In the genomic region with DNA sequence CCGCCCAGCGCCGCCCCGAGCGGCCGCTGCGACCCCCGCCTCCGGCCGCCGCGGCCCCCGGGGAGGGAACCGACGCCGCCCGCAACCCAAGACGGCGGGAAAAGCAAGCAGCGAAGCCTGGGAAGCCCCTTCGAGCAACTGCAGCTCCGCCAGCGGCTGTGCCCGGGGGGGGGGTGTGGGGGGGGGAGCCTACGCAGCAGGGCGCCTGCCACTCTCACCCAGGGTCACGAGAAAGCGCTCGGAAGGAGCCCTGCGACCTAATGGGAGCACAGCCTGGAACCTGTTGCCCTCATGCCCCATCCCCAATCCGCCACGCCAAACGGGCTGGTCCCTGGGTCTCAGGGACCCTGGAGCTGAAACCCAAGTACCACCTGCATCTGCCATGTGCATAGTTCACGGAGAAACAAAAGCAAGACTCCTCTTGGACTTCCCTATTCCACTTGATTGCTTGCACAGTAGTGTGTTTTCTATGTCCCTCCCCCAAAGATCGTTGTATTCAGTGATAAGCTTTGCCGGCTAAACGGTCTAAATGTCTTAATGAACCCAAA, we compare ENCODE assay signal across 1 cellular context.
TF ChIP-seq lines count a peak whose summit lies in the region.

No MANE protein-coding gene starts in this region.

TF ChIP-seq in IMR-90, 13 proteins besides CTCF, POLR2A, EP300 and RAD21 (continued from another document):
- TF ChIP-seq, protein P1, sequence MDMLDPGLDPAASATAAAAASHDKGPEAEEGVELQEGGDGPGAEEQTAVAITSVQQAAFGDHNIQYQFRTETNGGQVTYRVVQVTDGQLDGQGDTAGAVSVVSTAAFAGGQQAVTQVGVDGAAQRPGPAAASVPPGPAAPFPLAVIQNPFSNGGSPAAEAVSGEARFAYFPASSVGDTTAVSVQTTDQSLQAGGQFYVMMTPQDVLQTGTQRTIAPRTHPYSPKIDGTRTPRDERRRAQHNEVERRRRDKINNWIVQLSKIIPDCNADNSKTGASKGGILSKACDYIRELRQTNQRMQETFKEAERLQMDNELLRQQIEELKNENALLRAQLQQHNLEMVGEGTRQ (IDR thresholded peaks at IDR 0.05; ENCODE audit: low read depth, low read length) = no peak
TF ChIP-seq in IMR-90: peak in this region for 0.
